In the genomic region with DNA sequence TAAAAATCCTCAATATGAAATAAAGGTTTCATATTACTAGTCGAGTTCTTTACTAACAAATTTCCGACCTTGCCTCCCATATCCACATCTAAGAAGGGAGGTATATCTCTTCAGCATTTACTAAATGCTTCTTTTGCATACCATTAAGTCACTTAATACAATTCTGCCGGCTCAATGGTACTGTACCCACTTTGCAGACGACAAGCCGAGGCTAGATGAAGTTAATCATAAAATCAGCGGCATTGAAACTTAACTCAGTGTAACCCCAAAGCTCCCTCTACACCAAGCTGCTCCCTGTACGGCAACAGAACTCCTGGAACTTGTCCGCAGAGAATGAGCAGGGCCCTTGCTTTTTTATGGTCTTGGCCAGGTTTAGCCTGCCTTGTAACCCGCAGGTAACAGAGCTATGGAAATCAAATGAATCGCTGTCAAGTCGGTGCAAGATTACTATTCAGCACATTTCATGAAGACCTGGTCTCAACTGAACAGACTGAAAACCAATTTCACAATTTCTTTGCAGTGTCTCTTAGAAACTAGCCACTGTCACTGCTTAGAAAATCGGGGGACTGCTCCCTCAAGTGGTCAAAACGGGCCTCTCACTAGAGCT, we compare ENCODE assay signal across 8 cellular contexts. TPM values are rescaled to one million over a fixed set of nuclear protein-coding genes. Genes with fewer than 3 reads are reported as not detected.
A peak's percentile ranks its signal among the peaks of the same experiment; 100 is the strongest.
DNase-seq lines count a peak whose midpoint lies in the region; ATAC-seq and TF ChIP-seq lines count a peak whose summit lies in the region.

No MANE protein-coding gene starts in this region.

- peak overlapping the region; percentile 56 to 74 (median 69) for H3K4me3 ChIP-seq in mammary epithelial cell (replicated peaks in 1 of 3; ENCODE audit: insufficient read depth in 1 of 3, low read depth in 2 of 3, low read length in 3 of 3)
- H3K4me3 ChIP-seq in urinary bladder (ENCODE audit: low read depth, low read length): peak overlapping the region; percentile 27

- H3K9me3 ChIP-seq in mammary epithelial cell (replicated peaks; ENCODE audit: insufficient read depth, low read length): no peaks in the 10 kb centered on the region

- no TSS peak for BruUV-seq in mammary epithelial cell (replicated peaks; lab: Mats Ljungman, UMichigan)

- peak overlapping the region; percentile 51 for H2AFZ ChIP-seq in mammary epithelial cell (ENCODE audit: low read depth, low read length)

- H3K36me3 ChIP-seq in mammary epithelial cell (ENCODE audit: insufficient read depth, low read length) (no peaks in the 10 kb centered on the region), urinary bladder (ENCODE audit: insufficient read depth) (no peaks in the 10 kb centered on the region)

- intact Hi-C loops in mammary epithelial cell (cut with micrococcal nuclease): loop anchor here (1.0 to 10.0 kb wide), 7 partner anchors 22 to 460 kb away; partner anchors contain the start of genes LPGAT1 and SLC30A1

- H4K20me1 ChIP-seq in mammary epithelial cell (ENCODE audit: insufficient read depth, low read length): no peaks in the 10 kb centered on the region

- peak overlapping the region; percentile 91 for H3K27ac Mint-ChIP-seq in memory B cell

- H3K4me2 ChIP-seq in mammary epithelial cell (ENCODE audit: insufficient read depth, low read depth, low read length): peak overlapping the region; percentile 64

- CTCF ChIA-PET in mammary epithelial cell (lab: Charles Lee; ENCODE audit: low non-redundant PET): interaction anchor here (0.6 to 2.1 kb wide), 8 partner anchors 17 to 464 kb away, joined by 3 to 29 read pairs (median 5); no protein-coding TSS in a partner anchor

- H3K4me1 Mint-ChIP-seq in memory B cell: peaks cover 27% of the 10 kb centered on the region

- peaks cover 78% of the 10 kb centered on the region for H3K79me2 ChIP-seq in mammary epithelial cell (ENCODE audit: insufficient read depth, low read length)

- H3K9ac ChIP-seq in mammary epithelial cell (ENCODE audit: insufficient read depth, low read length): peak overlapping the region; percentile 77

- H3K27me3 Mint-ChIP-seq in memory B cell: no peaks in the 10 kb centered on the region

- no peak for TF ChIP-seq CTCF in mammary epithelial cell (conservative IDR thresholded peaks at IDR 0.05 in 1 of 2, IDR thresholded peaks at IDR 0.05 in 1 of 2; ENCODE audit: extremely low read depth in 1 of 2, insufficient read depth in 1 of 2, low read depth in 1 of 2, low read length in 2 of 2)

- 2% methylated on average over 8 of the region's 13 CpGs for WGBS in mammary epithelial cell (ENCODE audit: low coverage, missing lambda C conversion rate)
- WGBS in urinary bladder: 1% methylated on average over 13 of the region's 13 CpGs

- H3K36me3 Mint-ChIP-seq in memory B cell: peaks cover 7% of the 10 kb centered on the region

- ATAC-seq in HG03520 (IDR thresholded peaks at IDR 0.05; ENCODE audit: unreplicated experiment): peak; percentile 2
- ATAC-seq in memory B cell (ENCODE audit: low read depth): no peak
- no peak for ATAC-seq in HG03439 (IDR thresholded peaks at IDR 0.05; ENCODE audit: unreplicated experiment)

- H3K4me1 ChIP-seq in mammary epithelial cell (ENCODE audit: insufficient read depth, low read length) (peaks cover 34% of the 10 kb centered on the region), urinary bladder (ENCODE audit: insufficient read depth) (no peaks in the 10 kb centered on the region)

- peak overlapping the region; percentile 54 for H3K27ac ChIP-seq in mammary epithelial cell (ENCODE audit: insufficient read depth, low read depth, low read length)
- H3K27ac ChIP-seq in urinary bladder (ENCODE audit: low read depth): peak overlapping the region; percentile 14

- peak overlapping the region; percentile 91 for H3K4me3 Mint-ChIP-seq in memory B cell

- dilution Hi-C loops in mammary epithelial cell (cut with HindIII; ENCODE audit: low sequenced_read_pairs): no loop called here

- in situ Hi-C loops in mammary epithelial cell (cut with MboI; ENCODE audit: low sequenced_read_pairs in 2 of 2): loop anchor here in 1 of 2 donors (25.0 kb wide), 1 partner anchor 347 kb away; the partner anchor contains the start of gene NEK2

- no peaks in the 10 kb centered on the region for H3K27me3 ChIP-seq in mammary epithelial cell (ENCODE audit: insufficient read depth, low read length)

- no peaks in the 10 kb centered on the region for H3K9me3 Mint-ChIP-seq in memory B cell

- DNase-seq in activated gamma-delta T cell treated with Interleukin-2 at 50 U/mL for 16 hours (peak; percentile 4), activated gamma-delta T cell (lab: John Stamatoyannopoulos, UW) (no peak), mammary epithelial cell (no peak), memory B cell (ENCODE audit: low spot score in 2 of 2) (no peak), 8988T (no peak)

RNA-seq across cellular contexts. Expression of gene INTS7, which starts 0.7 kb away (rescaled TPM):
- total RNA-seq in mammary epithelial cell (10 to 100 TPM; 16.8 to 24.3 TPM), urinary bladder (24.3 TPM)
- polyA plus RNA-seq in mammary epithelial cell (21.8 TPM), urinary bladder (5.2 TPM)
- polyA minus RNA-seq in mammary epithelial cell: 58.8 TPM

RNA-seq across cellular contexts. Expression of gene DTL, which starts 0.9 kb away (rescaled TPM):
- total RNA-seq in mammary epithelial cell (10 to 100 TPM in 1 of 2 donors, 1 to 10 TPM in 1; 3.2 to 24.6 TPM), urinary bladder (20.7 TPM)
- polyA plus RNA-seq in mammary epithelial cell (46.9 TPM), urinary bladder (0.29 TPM)
- 76.5 TPM for polyA minus RNA-seq in mammary epithelial cell
